ENCODE assay signal across 8 cellular contexts in the genomic region with DNA sequence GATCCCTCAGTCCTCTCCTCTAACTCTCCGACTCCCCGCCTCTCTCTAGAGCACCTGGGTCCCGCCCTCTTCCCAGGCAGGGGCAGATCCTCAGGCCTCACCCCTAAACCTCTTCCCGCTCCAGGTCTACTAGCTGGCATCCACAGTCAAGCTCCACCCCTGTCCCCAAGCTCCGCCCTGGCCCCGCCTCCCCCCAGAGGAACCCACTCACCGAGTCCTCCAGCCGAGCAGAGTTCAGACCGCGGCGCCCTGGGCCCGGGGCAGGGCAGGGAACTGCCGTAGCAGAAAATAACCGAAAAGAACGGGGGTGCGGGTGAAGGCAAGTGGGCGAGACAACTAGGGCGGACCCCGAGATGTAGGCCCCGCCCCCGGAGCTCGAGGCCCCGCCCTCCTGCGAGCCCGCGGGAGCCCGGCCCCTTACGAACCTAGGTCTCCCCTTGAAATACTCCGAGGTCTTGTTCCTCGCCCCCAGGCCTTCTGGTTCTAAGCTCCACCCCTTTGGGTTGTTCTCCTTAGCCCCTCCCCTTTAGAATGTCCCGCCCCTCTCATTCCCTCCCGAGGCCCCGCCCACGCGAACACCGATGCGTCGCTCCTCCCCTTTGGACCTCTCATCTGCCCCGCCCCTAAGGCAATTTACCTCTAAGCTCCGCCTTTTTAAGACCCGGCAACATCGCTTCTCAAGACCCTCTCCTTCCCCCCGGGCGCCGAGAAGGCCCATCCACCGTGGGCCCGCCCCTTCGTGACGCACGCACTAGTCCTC. TPM values are rescaled to one million over a fixed set of nuclear protein-coding genes. Genes with fewer than 3 reads are reported as not detected.
DNase-seq lines count a peak whose midpoint lies in the region; ATAC-seq, FAIRE-seq and TF ChIP-seq lines count a peak whose summit lies in the region.

A gene with protein sequence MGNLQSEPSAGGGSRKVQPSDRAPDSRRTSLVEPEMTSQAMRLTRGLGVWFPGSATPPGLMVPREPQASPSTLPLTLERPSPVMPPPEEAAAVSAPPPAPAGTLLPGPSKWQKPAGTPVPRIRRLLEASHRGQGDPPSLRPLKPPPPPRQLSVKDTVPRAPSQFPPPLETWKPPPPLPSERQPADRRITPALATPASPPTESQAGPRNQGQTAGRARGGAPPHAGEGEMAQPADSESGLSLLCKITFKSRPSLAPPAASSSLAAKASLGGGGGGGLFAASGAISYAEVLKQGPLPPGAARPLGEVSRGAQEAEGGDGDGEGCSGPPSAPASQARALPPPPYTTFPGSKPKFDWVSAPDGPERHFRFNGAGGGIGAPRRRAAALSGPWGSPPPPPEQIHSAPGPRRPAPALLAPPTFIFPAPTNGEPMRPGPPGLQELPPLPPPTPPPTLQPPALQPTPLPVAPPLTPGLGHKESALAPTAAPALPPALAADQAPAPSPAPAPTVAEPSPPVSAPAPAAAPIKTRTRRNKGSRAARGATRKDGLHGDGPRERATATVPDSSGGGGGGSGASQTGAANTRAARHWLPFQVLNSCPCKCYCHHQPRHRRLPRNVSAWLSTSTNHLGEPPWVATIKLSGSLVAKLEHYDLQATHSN (minus strand): TSS at position 485 of the 760 bp plus-strand sequence. CDS start 773 bp downstream, outside the sequence.

- peaks cover 5 to 15% (median 7%) of the 10 kb centered on the region in 3 donors for H3K36me3 Mint-ChIP-seq in immature natural killer cell

- DNase-seq in CMK (ENCODE audit: low read depth), result peak; percentile 73
- DNase-seq in NCI-H2171 treated with DMSO at 0.1 percent for 48 hours (lab: John Stamatoyannopoulos, UW), result peak; percentile 94
- DNase-seq in activated CD4-positive, CD25-positive, alpha-beta regulatory T cell (lab: John Stamatoyannopoulos, UW), result peak; percentile 51 to 66 (median 56)
- peak; percentile 95 for DNase-seq in cardiac fibroblast (ENCODE audit: low read depth in 2 of 2)
- DNase-seq in immature natural killer cell, result peak; percentile 66 to 76 (median 70)
- DNase-seq in small intestine, result peak; percentile 93

- H3K27me3 ChIP-seq in small intestine (ENCODE audit: control insufficient read depth in 2 of 2, insufficient read depth in 2 of 2, low read length in 2 of 2), result no peaks in the 10 kb centered on the region

- H3K27ac ChIP-seq in HEK293 (ENCODE audit: extremely low read depth, low read depth, low read length) (peak within 1 kb of the TSS; percentile 63), small intestine (ENCODE audit: low read depth in 1 of 2, low read length in 1 of 2) (peak within 1 kb of the TSS; percentile 73 to 89)

- H3K4me3 Mint-ChIP-seq in immature natural killer cell, result peak within 1 kb of the TSS; percentile 91 to 96 (median 93)

- 1 to 2% (median 1%) methylated on average over 45 to 50 of the region's 50 CpGs for WGBS in small intestine, 3 donors

- FAIRE-seq in small intestine (lab: Jason Lieb, UNC), result no peak

- H3K4me3 ChIP-seq in HEK293 (ENCODE audit: low read depth, low read length) (peak within 1 kb of the TSS; percentile 56), cardiac fibroblast (replicated peaks in 1 of 2; ENCODE audit: low read depth in 2 of 2, low read length in 2 of 2) (peak within 1 kb of the TSS; percentile 73 to 82), small intestine (ENCODE audit: low read depth in 1 of 2, low read length in 2 of 2) (peak within 1 kb of the TSS; percentile 31 to 64)

- CTCF ChIA-PET in HEK293 (lab: Yijun Ruan, JAX), result interaction anchor here (0.5 to 9.2 kb wide), 16 partner anchors 11 to 542 kb away, joined by 3 to 76 read pairs (median 4); a partner anchor contains a TSS

- peaks cover 19% of the 10 kb centered on the region for H3K4me1 ChIP-seq in HEK293 (ENCODE audit: control insufficient read depth, insufficient read depth, low read length)
- H3K4me1 ChIP-seq in small intestine (ENCODE audit: control insufficient read depth in 2 of 2, insufficient read depth in 1 of 2, low read depth in 1 of 2, low read length in 1 of 2), result peaks cover 2 to 12% of the 10 kb centered on the region in 2 donors

- peak within 1 kb of the TSS in 5 of 6 donors; percentile 77 to 89 (median 80) for H3K27ac Mint-ChIP-seq in immature natural killer cell

- no peak for TF ChIP-seq CTCF in HEK293 (tag by site-specific recombination; IDR thresholded peaks at IDR 0.05)
- TF ChIP-seq CTCF in cardiac fibroblast (IDR thresholded peaks at IDR 0.05; ENCODE audit: low read depth, low read length), result no peak

- POLR2A ChIA-PET in HEK293 (lab: Yijun Ruan, JAX), result interaction anchor here (0.5 to 4.7 kb wide), 53 partner anchors 8 to 1706 kb away, joined by 3 to 223 read pairs (median 4); a partner anchor contains a TSS

- H3K9me3 Mint-ChIP-seq in immature natural killer cell, result peaks cover 0 to 3% (median 0%) of the 10 kb centered on the region in 6 donors

- no peak for ATAC-seq in GM18517 (IDR thresholded peaks at IDR 0.05; ENCODE audit: unreplicated experiment)

- peaks cover 17 to 38% of the 10 kb centered on the region in 2 experiments for H3K36me3 ChIP-seq in HEK293 (ENCODE audit: control insufficient read depth in 2 of 2, insufficient read depth in 1 of 2, low read length in 2 of 2)
- peaks cover 2 to 6% of the 10 kb centered on the region in 2 donors for H3K36me3 ChIP-seq in small intestine (ENCODE audit: control insufficient read depth in 2 of 2, insufficient read depth in 2 of 2, low read length in 2 of 2)

- peaks cover 14 to 21% of the 10 kb centered on the region in 2 donors for H3K4me1 Mint-ChIP-seq in immature natural killer cell

- H3K27me3 Mint-ChIP-seq in immature natural killer cell (ENCODE audit: low read depth in 3 of 3), result peaks cover 6 to 15% (median 10%) of the 10 kb centered on the region in 3 donors

- H3K9me3 ChIP-seq in HEK293 (ENCODE audit: control insufficient read depth, insufficient read depth, low read depth, low read length) (no peaks in the 10 kb centered on the region), small intestine (ENCODE audit: control insufficient read depth, low read depth) (no peaks in the 10 kb centered on the region)

TF ChIP-seq in HEK293, 187 proteins besides CTCF, POLR2A, EP300 and RAD21 (continues in another document):
- no peak for TF ChIP-seq ZNF473 (tag by site-specific recombination; IDR thresholded peaks at IDR 0.05)
- no peak for TF ChIP-seq IKZF3 (tag by site-specific recombination; IDR thresholded peaks at IDR 0.05)
- TF ChIP-seq, protein P1, sequence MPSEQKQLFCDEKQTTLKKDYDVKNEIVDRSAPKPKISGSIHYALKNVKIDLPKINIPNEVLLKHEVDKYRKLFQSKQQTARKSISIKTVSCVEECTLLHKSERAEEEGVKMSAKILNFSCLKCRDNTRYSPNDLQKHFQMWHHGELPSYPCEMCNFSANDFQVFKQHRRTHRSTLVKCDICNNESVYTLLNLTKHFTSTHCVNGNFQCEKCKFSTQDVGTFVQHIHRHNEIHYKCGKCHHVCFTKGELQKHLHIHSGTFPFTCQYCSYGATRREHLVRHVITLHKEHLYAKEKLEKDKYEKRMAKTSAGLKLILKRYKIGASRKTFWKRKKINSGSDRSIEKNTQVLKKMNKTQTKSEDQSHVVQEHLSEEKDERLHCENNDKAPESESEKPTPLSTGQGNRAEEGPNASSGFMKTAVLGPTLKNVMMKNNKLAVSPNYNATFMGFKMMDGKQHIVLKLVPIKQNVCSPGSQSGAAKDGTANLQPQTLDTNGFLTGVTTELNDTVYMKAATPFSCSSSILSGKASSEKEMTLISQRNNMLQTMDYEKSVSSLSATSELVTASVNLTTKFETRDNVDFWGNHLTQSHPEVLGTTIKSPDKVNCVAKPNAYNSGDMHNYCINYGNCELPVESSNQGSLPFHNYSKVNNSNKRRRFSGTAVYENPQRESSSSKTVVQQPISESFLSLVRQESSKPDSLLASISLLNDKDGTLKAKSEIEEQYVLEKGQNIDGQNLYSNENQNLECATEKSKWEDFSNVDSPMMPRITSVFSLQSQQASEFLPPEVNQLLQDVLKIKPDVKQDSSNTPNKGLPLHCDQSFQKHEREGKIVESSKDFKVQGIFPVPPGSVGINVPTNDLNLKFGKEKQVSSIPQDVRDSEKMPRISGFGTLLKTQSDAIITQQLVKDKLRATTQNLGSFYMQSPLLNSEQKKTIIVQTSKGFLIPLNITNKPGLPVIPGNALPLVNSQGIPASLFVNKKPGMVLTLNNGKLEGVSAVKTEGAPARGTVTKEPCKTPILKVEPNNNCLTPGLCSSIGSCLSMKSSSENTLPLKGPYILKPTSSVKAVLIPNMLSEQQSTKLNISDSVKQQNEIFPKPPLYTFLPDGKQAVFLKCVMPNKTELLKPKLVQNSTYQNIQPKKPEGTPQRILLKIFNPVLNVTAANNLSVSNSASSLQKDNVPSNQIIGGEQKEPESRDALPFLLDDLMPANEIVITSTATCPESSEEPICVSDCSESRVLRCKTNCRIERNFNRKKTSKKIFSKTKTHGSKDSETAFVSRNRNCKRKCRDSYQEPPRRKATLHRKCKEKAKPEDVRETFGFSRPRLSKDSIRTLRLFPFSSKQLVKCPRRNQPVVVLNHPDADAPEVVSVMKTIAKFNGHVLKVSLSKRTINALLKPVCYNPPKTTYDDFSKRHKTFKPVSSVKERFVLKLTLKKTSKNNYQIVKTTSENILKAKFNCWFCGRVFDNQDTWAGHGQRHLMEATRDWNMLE (tag by site-specific recombination; conservative IDR thresholded peaks at IDR 0.05; ENCODE audit: low read depth), result no peak
- TF ChIP-seq ZNF223 (tag by site-specific recombination; IDR thresholded peaks at IDR 0.05), result no peak
- TF ChIP-seq ZFP69B (tag by site-specific recombination; IDR thresholded peaks at IDR 0.05), result no peak
- no peak for TF ChIP-seq ZNF394 (tag by site-specific recombination; IDR thresholded peaks at IDR 0.05; ENCODE audit: borderline replicate concordance)
- TF ChIP-seq ZNF707 (tag by site-specific recombination; IDR thresholded peaks at IDR 0.05), result no peak
- no peak for TF ChIP-seq SALL2 (tag by site-specific recombination; IDR thresholded peaks at IDR 0.05; ENCODE audit: borderline replicate concordance)
- no peak for TF ChIP-seq ZNF677 (tag by site-specific recombination; IDR thresholded peaks at IDR 0.05)
- no peak for TF ChIP-seq PRDM1 (tag by site-specific recombination; IDR thresholded peaks at IDR 0.05)
- no peak for TF ChIP-seq ZNF623 (tag by site-specific recombination; IDR thresholded peaks at IDR 0.05)
- TF ChIP-seq, protein P2, sequence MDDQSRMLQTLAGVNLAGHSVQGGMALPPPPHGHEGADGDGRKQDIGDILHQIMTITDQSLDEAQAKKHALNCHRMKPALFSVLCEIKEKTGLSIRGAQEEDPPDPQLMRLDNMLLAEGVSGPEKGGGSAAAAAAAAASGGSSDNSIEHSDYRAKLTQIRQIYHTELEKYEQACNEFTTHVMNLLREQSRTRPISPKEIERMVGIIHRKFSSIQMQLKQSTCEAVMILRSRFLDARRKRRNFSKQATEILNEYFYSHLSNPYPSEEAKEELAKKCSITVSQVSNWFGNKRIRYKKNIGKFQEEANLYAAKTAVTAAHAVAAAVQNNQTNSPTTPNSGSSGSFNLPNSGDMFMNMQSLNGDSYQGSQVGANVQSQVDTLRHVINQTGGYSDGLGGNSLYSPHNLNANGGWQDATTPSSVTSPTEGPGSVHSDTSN (CRISPR knock-in tag; IDR thresholded peaks at IDR 0.05), result no peak
- peak; percentile 61; the same call in 1 of the 2 replicates for TF ChIP-seq ZNF561 (tag by site-specific recombination; IDR thresholded peaks at IDR 0.05; ENCODE audit: borderline replicate concordance)

RNA-seq across cellular contexts. Expression of the gene that starts here (rescaled TPM):
- not detected for polyA plus RNA-seq in immature natural killer cell
- polyA plus RNA-seq in small intestine, result 10 to 100 TPM in 2 of 3 donors, 1 to 10 TPM in 1; 1.7 to 16.1 (median 14.6) TPM

Comparison
In these comparisons a context has a peak if more than half of its experiments do, and no peak if none do; other contexts are left out.
1. Peak in DNase-seq in immature natural killer cell; RNA of the gene not detected or under 1 TPM.